ENCODE assay signal across 1 cellular context in genomic region chr10:90885176-90885575, GRCh38.
TF ChIP-seq lines count a peak whose summit lies in the region.

No MANE protein-coding gene starts in this region.

TF ChIP-seq in IMR-90, 13 proteins besides CTCF, POLR2A, EP300 and RAD21 (continued from another document):
- TF ChIP-seq BHLHE40 (IDR thresholded peaks at IDR 0.05; ENCODE audit: low read depth, low read length) (no peak), RFX5 (IDR thresholded peaks at IDR 0.05; ENCODE audit: low read depth, low read length) (no peak), MAZ (IDR thresholded peaks at IDR 0.05; ENCODE audit: borderline replicate concordance, low read depth, low read length) (no peak), MAFK (IDR thresholded peaks at IDR 0.05; ENCODE audit: low read depth, low read length) (no peak), FOS (IDR thresholded peaks at IDR 0.05; ENCODE audit: low read depth, low read length) (no peak), NFE2L2 (IDR thresholded peaks at IDR 0.05; ENCODE audit: low read depth, low read length) (no peak)
